ENCODE assay signal across 31 cellular contexts in the genomic region with DNA sequence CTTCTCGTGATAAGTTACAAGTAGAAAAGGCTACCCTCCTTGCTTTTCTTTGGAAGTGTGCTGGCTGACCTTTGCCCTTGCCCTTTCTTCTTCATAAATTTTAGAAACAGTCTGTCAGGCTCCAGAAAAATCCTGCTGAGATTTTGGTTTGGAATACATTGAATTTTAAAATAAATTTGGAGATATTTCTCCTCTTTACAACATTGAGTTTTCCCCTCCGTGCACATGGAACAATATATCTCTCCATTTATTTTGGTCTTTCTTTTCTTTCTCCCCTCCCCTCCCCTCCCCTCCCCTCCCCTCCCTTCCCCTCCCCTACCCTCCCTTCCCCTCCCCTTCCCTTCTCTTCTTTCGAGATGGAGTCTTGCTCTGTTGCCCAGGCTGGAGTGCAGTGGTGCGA. TPM values are rescaled to one million over a fixed set of nuclear protein-coding genes. Genes with fewer than 3 reads are reported as not detected.
"Had no signal": no experiment of that assay in that cellular context is flagged by ENCODE, and none has a peak within 500 bp of the region (broad histone marks: within the 10 kb centered on the region; RNA-seq: fewer than 3 reads in every experiment).

No MANE protein-coding gene starts in this region.

- H3K4me3 ChIP-seq: stomach, suprapubic skin, testis, thoracic aorta, thyroid gland, tibial artery, tibial nerve, transverse colon, upper lobe of left lung, upper lobe of right lung, uterus, vagina had no signal

- ATAC-seq: stimulated activated effector memory CD8-positive, alpha-beta T cell treated with anti-CD3 and anti-CD28 coated beads, Interleukin-12 subunit alpha, Interleukin-12 subunit beta, amount 100 ng/mL, for 72 hours; stimulated activated memory B cell treated with anti-CD40 and anti-IgM and Interleukin-4, amounts not matched to agents 10 μg/mL and 1 μg/mL and 100 μg/mL, for 72 hours; stimulated activated naive B cell treated with anti-CD40 and anti-IgM and Interleukin-4, amounts not matched to agents 10 μg/mL and 1 μg/mL and 100 μg/mL, for 72 hours; stimulated activated naive CD8-positive, alpha-beta T cell treated with anti-CD3 and anti-CD28 coated beads, Interleukin-15, amount 100 ng/mL, for 72 hours; stimulated activated naive CD8-positive, alpha-beta T cell treated with anti-CD3 and anti-CD28 coated beads, Interleukin-15, Interleukin-2, amounts not matched to agents 100 U/mL and 50 U/mL, for 24 hours; upper lobe of right lung had no signal

- FAIRE-seq: urothelium cell line had no signal

- H3K9me3 ChIP-seq: stomach, suprapubic skin, testis, thoracic aorta, thyroid gland, tibial artery, tibial nerve, transverse colon, upper lobe of left lung, upper lobe of right lung, uterus, vagina had no signal

- H3K27me3 ChIP-seq: testis, thyroid gland, upper lobe of left lung, vagina had no signal

- H3K27ac ChIP-seq: stomach, suprapubic skin, testis, thoracic aorta, thyroid gland, tibial artery, tibial nerve, transverse colon, upper lobe of left lung, upper lobe of right lung, uterus, vagina had no signal

- H3K36me3 ChIP-seq: stomach, suprapubic skin, thoracic aorta, thyroid gland, tibial artery, tibial nerve, transverse colon, upper lobe of left lung, upper lobe of right lung, uterus, vagina had no signal

- H3K4me1 ChIP-seq: stomach, suprapubic skin, testis, thyroid gland, tibial artery, tibial nerve, transverse colon, upper lobe of left lung, upper lobe of right lung, uterus, vagina had no signal

- DNase-seq: stimulated activated CD4-positive, alpha-beta T cell treated with anti-CD3 and anti-CD28 coated beads, Interleukin-2, amount 100 ng/mL, for 48 hours; stimulated activated CD4-positive, alpha-beta T cell treated with anti-CD3 and anti-CD28 coated beads, Interleukin-4, amount 100 ng/mL, for 1 hour; stimulated activated CD4-positive, alpha-beta T cell treated with anti-CD3 and anti-CD28 coated beads, Interleukin-4, amount 100 ng/mL, for 24 hours; stimulated activated CD4-positive, alpha-beta T cell treated with anti-CD3 and anti-CD28 coated beads, Interleukin-4, amount 100 ng/mL, for 4 hours; stimulated activated CD8-positive, alpha-beta memory T cell treated with anti-CD3 and anti-CD28 coated beads, Interleukin-4, amount 100 ng/mL, for 48 hours; stimulated activated naive B cell treated with anti-CD40 and anti-IgM and Interleukin-4, amounts not matched to agents 10 μg/mL and 1 μg/mL and 100 μg/mL, for 72 hours; stimulated activated naive CD4-positive, alpha-beta T cell; stimulated activated naive CD4-positive, alpha-beta T cell treated with Interleukin-2 at 50 U/mL for 16 hours; stimulated activated naive CD8-positive, alpha-beta T cell treated with anti-CD3 and anti-CD28 coated beads, Interleukin-15, amount 100 ng/mL, for 72 hours; stimulated activated naive CD8-positive, alpha-beta T cell treated with anti-CD3 and anti-CD28 coated beads, Interleukin-15, Interleukin-2, amounts not matched to agents 100 U/mL and 50 U/mL, for 24 hours; stomach; substantia nigra; testis; thyroid gland; tibial artery; transverse colon; trophoblast cell; upper lobe of left lung; upper lobe of right lung; uterus had no signal

RNA-seq across cellular contexts. Expression of gene KLK4, which starts 8.6 kb away (rescaled TPM):
- total RNA-seq: stomach, subcutaneous adipose tissue, temporal lobe, thoracic aorta, upper lobe of left lung, upper lobe of right lung, ureter, urinary bladder, vagina had no signal
- polyA plus RNA-seq: stomach, urinary bladder had no signal

RNA-seq across cellular contexts. Expression of gene KLK2, which starts 29.4 kb away (rescaled TPM):
- total RNA-seq: suprapubic skin, temporal lobe, thoracic aorta, tibial nerve, upper lobe of left lung, upper lobe of right lung, ureter, urinary bladder, vagina had no signal
- polyA plus RNA-seq: stomach, urinary bladder had no signal

RNA-seq across cellular contexts. Expression of gene KLK3, which starts 47.9 kb away (rescaled TPM):
- total RNA-seq: subcutaneous adipose tissue, temporal lobe, thoracic aorta, tibial nerve, upper lobe of right lung, ureter, urinary bladder, vagina had no signal
- polyA plus RNA-seq: stomach, urinary bladder had no signal

RNA-seq across cellular contexts. Expression of gene KLK5, which starts 50.2 kb away (rescaled TPM):
- total RNA-seq: stomach, subcutaneous adipose tissue, temporal lobe, thoracic aorta, tibial nerve, transverse colon, upper lobe of right lung, ureter, urinary bladder had no signal
- polyA plus RNA-seq: urinary bladder had no signal
